In genomic region chr5:119452373-119453044, GRCh38 we compare ENCODE assay signal across 1 cellular context.
TF ChIP-seq lines count a peak whose summit lies in the region.

A gene with protein sequence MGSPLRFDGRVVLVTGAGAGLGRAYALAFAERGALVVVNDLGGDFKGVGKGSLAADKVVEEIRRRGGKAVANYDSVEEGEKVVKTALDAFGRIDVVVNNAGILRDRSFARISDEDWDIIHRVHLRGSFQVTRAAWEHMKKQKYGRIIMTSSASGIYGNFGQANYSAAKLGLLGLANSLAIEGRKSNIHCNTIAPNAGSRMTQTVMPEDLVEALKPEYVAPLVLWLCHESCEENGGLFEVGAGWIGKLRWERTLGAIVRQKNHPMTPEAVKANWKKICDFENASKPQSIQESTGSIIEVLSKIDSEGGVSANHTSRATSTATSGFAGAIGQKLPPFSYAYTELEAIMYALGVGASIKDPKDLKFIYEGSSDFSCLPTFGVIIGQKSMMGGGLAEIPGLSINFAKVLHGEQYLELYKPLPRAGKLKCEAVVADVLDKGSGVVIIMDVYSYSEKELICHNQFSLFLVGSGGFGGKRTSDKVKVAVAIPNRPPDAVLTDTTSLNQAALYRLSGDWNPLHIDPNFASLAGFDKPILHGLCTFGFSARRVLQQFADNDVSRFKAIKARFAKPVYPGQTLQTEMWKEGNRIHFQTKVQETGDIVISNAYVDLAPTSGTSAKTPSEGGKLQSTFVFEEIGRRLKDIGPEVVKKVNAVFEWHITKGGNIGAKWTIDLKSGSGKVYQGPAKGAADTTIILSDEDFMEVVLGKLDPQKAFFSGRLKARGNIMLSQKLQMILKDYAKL (plus strand): TSS chr5:119452497. CDS start chr5:119452576, 79 bp downstream.

TF ChIP-seq in WTC11, 78 proteins besides CTCF, POLR2A, EP300 and RAD21 (continued from another document):
- TF ChIP-seq, protein P1, sequence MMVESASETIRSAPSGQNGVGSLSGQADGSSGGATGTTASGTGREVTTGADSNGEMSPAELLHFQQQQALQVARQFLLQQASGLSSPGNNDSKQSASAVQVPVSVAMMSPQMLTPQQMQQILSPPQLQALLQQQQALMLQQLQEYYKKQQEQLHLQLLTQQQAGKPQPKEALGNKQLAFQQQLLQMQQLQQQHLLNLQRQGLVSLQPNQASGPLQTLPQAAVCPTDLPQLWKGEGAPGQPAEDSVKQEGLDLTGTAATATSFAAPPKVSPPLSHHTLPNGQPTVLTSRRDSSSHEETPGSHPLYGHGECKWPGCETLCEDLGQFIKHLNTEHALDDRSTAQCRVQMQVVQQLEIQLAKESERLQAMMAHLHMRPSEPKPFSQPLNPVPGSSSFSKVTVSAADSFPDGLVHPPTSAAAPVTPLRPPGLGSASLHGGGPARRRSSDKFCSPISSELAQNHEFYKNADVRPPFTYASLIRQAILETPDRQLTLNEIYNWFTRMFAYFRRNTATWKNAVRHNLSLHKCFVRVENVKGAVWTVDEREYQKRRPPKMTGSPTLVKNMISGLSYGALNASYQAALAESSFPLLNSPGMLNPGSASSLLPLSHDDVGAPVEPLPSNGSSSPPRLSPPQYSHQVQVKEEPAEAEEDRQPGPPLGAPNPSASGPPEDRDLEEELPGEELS (CRISPR knock-in tag; IDR thresholded peaks at IDR 0.05): peak; percentile 89
- TF ChIP-seq, protein P2, sequence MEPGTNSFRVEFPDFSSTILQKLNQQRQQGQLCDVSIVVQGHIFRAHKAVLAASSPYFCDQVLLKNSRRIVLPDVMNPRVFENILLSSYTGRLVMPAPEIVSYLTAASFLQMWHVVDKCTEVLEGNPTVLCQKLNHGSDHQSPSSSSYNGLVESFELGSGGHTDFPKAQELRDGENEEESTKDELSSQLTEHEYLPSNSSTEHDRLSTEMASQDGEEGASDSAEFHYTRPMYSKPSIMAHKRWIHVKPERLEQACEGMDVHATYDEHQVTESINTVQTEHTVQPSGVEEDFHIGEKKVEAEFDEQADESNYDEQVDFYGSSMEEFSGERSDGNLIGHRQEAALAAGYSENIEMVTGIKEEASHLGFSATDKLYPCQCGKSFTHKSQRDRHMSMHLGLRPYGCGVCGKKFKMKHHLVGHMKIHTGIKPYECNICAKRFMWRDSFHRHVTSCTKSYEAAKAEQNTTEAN (CRISPR knock-in tag; IDR thresholded peaks at IDR 0.05): 0 out of 2 replicates have a peak, but pooled peaks have one; percentile 26
- TF ChIP-seq FOXJ3 (CRISPR knock-in tag; IDR thresholded peaks at IDR 0.05; ENCODE audit: borderline replicate concordance): no peak
- no peak for TF ChIP-seq ZNF121 (CRISPR knock-in tag; IDR thresholded peaks at IDR 0.05)
- TF ChIP-seq GTF2I (CRISPR knock-in tag; conservative IDR thresholded peaks at IDR 0.05): no peak
- peak; percentile 80 for TF ChIP-seq ZNF423 (CRISPR knock-in tag; IDR thresholded peaks at IDR 0.05)
- TF ChIP-seq, protein P3, sequence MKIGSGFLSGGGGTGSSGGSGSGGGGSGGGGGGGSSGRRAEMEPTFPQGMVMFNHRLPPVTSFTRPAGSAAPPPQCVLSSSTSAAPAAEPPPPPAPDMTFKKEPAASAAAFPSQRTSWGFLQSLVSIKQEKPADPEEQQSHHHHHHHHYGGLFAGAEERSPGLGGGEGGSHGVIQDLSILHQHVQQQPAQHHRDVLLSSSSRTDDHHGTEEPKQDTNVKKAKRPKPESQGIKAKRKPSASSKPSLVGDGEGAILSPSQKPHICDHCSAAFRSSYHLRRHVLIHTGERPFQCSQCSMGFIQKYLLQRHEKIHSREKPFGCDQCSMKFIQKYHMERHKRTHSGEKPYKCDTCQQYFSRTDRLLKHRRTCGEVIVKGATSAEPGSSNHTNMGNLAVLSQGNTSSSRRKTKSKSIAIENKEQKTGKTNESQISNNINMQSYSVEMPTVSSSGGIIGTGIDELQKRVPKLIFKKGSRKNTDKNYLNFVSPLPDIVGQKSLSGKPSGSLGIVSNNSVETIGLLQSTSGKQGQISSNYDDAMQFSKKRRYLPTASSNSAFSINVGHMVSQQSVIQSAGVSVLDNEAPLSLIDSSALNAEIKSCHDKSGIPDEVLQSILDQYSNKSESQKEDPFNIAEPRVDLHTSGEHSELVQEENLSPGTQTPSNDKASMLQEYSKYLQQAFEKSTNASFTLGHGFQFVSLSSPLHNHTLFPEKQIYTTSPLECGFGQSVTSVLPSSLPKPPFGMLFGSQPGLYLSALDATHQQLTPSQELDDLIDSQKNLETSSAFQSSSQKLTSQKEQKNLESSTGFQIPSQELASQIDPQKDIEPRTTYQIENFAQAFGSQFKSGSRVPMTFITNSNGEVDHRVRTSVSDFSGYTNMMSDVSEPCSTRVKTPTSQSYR (CRISPR knock-in tag; IDR thresholded peaks at IDR 0.05): peak; percentile 52; the same call in 1 of the 2 replicates
- TF ChIP-seq ZNF416 (CRISPR knock-in tag; IDR thresholded peaks at IDR 0.05): no peak
- peak; percentile 46; the same call in 1 of the 2 replicates for TF ChIP-seq SMAD3 (CRISPR knock-in tag; IDR thresholded peaks at IDR 0.05; ENCODE audit: borderline replicate concordance)
- TF ChIP-seq CDX4 (CRISPR knock-in tag; IDR thresholded peaks at IDR 0.05; ENCODE audit: borderline replicate concordance): no peak
- TF ChIP-seq CBFB (CRISPR knock-in tag; IDR thresholded peaks at IDR 0.05; ENCODE audit: low read depth): no peak
- TF ChIP-seq, protein P4, sequence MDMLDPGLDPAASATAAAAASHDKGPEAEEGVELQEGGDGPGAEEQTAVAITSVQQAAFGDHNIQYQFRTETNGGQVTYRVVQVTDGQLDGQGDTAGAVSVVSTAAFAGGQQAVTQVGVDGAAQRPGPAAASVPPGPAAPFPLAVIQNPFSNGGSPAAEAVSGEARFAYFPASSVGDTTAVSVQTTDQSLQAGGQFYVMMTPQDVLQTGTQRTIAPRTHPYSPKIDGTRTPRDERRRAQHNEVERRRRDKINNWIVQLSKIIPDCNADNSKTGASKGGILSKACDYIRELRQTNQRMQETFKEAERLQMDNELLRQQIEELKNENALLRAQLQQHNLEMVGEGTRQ (CRISPR knock-in tag; IDR thresholded peaks at IDR 0.05): no peak
- TF ChIP-seq AFF4 (CRISPR knock-in tag; IDR thresholded peaks at IDR 0.05; ENCODE audit: borderline replicate concordance): 0 out of 2 replicates have a peak, but pooled peaks have one; percentile 62
- TF ChIP-seq TCF7 (CRISPR knock-in tag; IDR thresholded peaks at IDR 0.05; ENCODE audit: low read depth): no peak
- TF ChIP-seq FOXK1 (CRISPR knock-in tag; IDR thresholded peaks at IDR 0.05): peak; percentile 71
- TF ChIP-seq NFE2L1 (CRISPR knock-in tag; IDR thresholded peaks at IDR 0.05): peak; percentile 26; the same call in 1 of the 2 replicates
- peak; percentile 70; the same call in 1 of the 2 replicates for TF ChIP-seq E2F5 (CRISPR knock-in tag; IDR thresholded peaks at IDR 0.05)
- TF ChIP-seq FOXP1 (CRISPR knock-in tag; IDR thresholded peaks at IDR 0.05; ENCODE audit: borderline replicate concordance): peak; percentile 65; the same call in 1 of the 2 replicates
- no peak; the same call in 1 of the 2 replicates for TF ChIP-seq MAX (CRISPR knock-in tag; IDR thresholded peaks at IDR 0.05)
